In genomic region chr14:99415496-99416281, GRCh38 we compare ENCODE assay signal across 8 cellular contexts.
DNase-seq lines count a peak whose midpoint lies in the region; ATAC-seq and TF ChIP-seq lines count a peak whose summit lies in the region.

No MANE protein-coding gene starts in this region.

- H3K9ac ChIP-seq in OCI-LY1 (ENCODE audit: low read length) = no peak overlapping the region

- H3K27me3 ChIP-seq in OCI-LY1 (ENCODE audit: insufficient read depth, low read length) = no peaks in the 10 kb centered on the region
- no peaks in the 10 kb centered on the region for H3K27me3 ChIP-seq in uterus

- H3K4me2 ChIP-seq in OCI-LY1 (ENCODE audit: low read length) = no peak overlapping the region

- peaks cover 18% of the 10 kb centered on the region for H3K4me1 Mint-ChIP-seq in activated T-cell treated with anti-CD3 and anti-CD28 coated beads, Interleukin-2, amount 50 U/mL, for 4 hours (ENCODE audit: low read depth)

- H3K27me3 Mint-ChIP-seq in activated T-cell treated with anti-CD3 and anti-CD28 coated beads, Interleukin-2, amount 50 U/mL, for 4 hours (ENCODE audit: low read depth) = no peaks in the 10 kb centered on the region

- H3K36me3 Mint-ChIP-seq in activated T-cell treated with anti-CD3 and anti-CD28 coated beads, Interleukin-2, amount 50 U/mL, for 4 hours (ENCODE audit: insufficient read depth) = peaks cover 11% of the 10 kb centered on the region

- H3K4me3 ChIP-seq in Jurkat, Clone E6-1 (ENCODE audit: low read length) = no peak overlapping the region
- H3K4me3 ChIP-seq in OCI-LY1 (ENCODE audit: low read depth, low read length, poor library complexity, severe bottlenecking) (no peak overlapping the region), fibroblast of the aortic adventitia (ENCODE audit: low read depth, low read length) (no peak overlapping the region), uterus (no peak overlapping the region)

- H3K9me2 ChIP-seq in OCI-LY1 (ENCODE audit: low read depth, low read length) = no peaks in the 10 kb centered on the region

- H3K79me2 ChIP-seq in OCI-LY1 (ENCODE audit: insufficient read depth, low read length) = no peaks in the 10 kb centered on the region

- no peak overlapping the region for H3K4me3 Mint-ChIP-seq in activated T-cell treated with anti-CD3 and anti-CD28 coated beads, Interleukin-2, amount 50 U/mL, for 4 hours

- H3K9me3 Mint-ChIP-seq in activated T-cell treated with anti-CD3 and anti-CD28 coated beads, Interleukin-2, amount 50 U/mL, for 4 hours = no peaks in the 10 kb centered on the region

- ATAC-seq in GM21723 (IDR thresholded peaks at IDR 0.05; ENCODE audit: unreplicated experiment) = peak; percentile 95
- ATAC-seq in activated T-cell treated with anti-CD3 and anti-CD28 coated beads, Interleukin-2, amount 50 U/mL, for 4 hours = peak; percentile 92 to 93

- H3K4me1 ChIP-seq in OCI-LY1 (ENCODE audit: insufficient read depth, low read length, severe bottlenecking) (no peaks in the 10 kb centered on the region), uterus (no peaks in the 10 kb centered on the region)

- H3K36me3 ChIP-seq in OCI-LY1 (ENCODE audit: insufficient read depth, low read length) (no peaks in the 10 kb centered on the region), uterus (no peaks in the 10 kb centered on the region)

- no peak overlapping the region for H3K27ac ChIP-seq in OCI-LY1 (ENCODE audit: low read depth, low read length, poor library complexity, severe bottlenecking)
- no peak overlapping the region for H3K27ac ChIP-seq in uterus

- peak; percentile 84 for TF ChIP-seq CTCF in OCI-LY1 (IDR thresholded peaks at IDR 0.05; ENCODE audit: low read length)
- peak; percentile 80 for TF ChIP-seq CTCF in fibroblast of the aortic adventitia (IDR thresholded peaks at IDR 0.05; ENCODE audit: insufficient read depth, low read length)
- peak; percentile 62 to 84 (median 70) for TF ChIP-seq CTCF in uterus (IDR thresholded peaks at IDR 0.05)

- peak; percentile 86 for DNase-seq in G401 (ENCODE audit: low spot score)
- peak; percentile 85 for DNase-seq in Jurkat, Clone E6-1 (ENCODE audit: low read depth, low spot score)
- peak; percentile 57 for DNase-seq in activated T-cell treated with anti-CD3 and anti-CD28 coated beads, Interleukin-2, amount 50 U/mL, for 4 hours
- peak; percentile 88 for DNase-seq in fibroblast of the aortic adventitia (ENCODE audit: low read depth)
- DNase-seq in nucleus accumbens (lab: John Stamatoyannopoulos, UW) = peak in 29 of 56 donors; percentile 3 to 76 (median 35)
- DNase-seq in uterus = peak in 1 of 2 donors; percentile 38

- H3F3A ChIP-seq in OCI-LY1 (ENCODE audit: insufficient read depth, low read length) = no peaks in the 10 kb centered on the region

- intact Hi-C loops in uterus (cut with DNase I; ENCODE audit: low total_unique reads) = no loop called here

- TF ChIP-seq POLR2A in uterus (IDR thresholded peaks at IDR 0.05) = no peak

- in situ Hi-C loops in G401 (cut with HindIII; ENCODE audit: low sequenced_read_pairs) = no loop called here

- H4K20me1 ChIP-seq in OCI-LY1 (ENCODE audit: insufficient read depth, low read length) = no peaks in the 10 kb centered on the region

- H2AFZ ChIP-seq in OCI-LY1 (ENCODE audit: low read length) = no peak overlapping the region

- H3K9me3 ChIP-seq in OCI-LY1 (ENCODE audit: low read length) (no peaks in the 10 kb centered on the region), uterus (no peaks in the 10 kb centered on the region)
